In genomic region chr16:4330277-4330882, GRCh38 we compare ENCODE assay signal across 9 cellular contexts. TPM values are rescaled to one million over a fixed set of nuclear protein-coding genes. Genes with fewer than 3 reads are reported as not detected.
DNase-seq lines count a peak whose midpoint lies in the region; ATAC-seq, FAIRE-seq and TF ChIP-seq lines count a peak whose summit lies in the region.
"Had no signal": no experiment of that assay in that cellular context is flagged by ENCODE, and none has a peak within 500 bp of the region (broad histone marks: within the 10 kb centered on the region; RNA-seq: fewer than 3 reads in every experiment).

No MANE protein-coding gene starts in this region.

- no peak overlapping the region for H3K27ac ChIP-seq in pancreas
- no peak overlapping the region for H3K27ac ChIP-seq in vagina

- TF ChIP-seq POLR2A in vagina (IDR thresholded peaks at IDR 0.05) = no peak

- FAIRE-seq in D721Med (lab: Jason Lieb, UNC) (no peak), pancreas (lab: Jason Lieb, UNC) (no peak)

- 38 to 46% methylated on average over 15 of the region's 15 CpGs for WGBS in pancreas, 2 donors

- peaks cover 0 to 14% (median 6%) of the 10 kb centered on the region in 3 donors for H3K4me1 ChIP-seq in pancreas
- peaks cover 41% of the 10 kb centered on the region for H3K4me1 ChIP-seq in vagina

- peak; percentile 94 for DNase-seq in D721Med (ENCODE audit: insufficient read length, low spot score)
- DNase-seq in SKM-1 treated with dmso at 0.1 percent for 144 hours (lab: John Stamatoyannopoulos, UW; ENCODE audit: unreplicated experiment) = peak; percentile 46
- peak; percentile 73 for DNase-seq in activated naive CD4-positive, alpha-beta T cell treated with anti-CD3 and anti-CD28 coated beads, Interleukin-2, amount 50 U/mL, for 16 hours
- DNase-seq in germinal center (ENCODE audit: low spot score) = peak; percentile 80
- DNase-seq in pancreas = peak; percentile 69 to 96 (median 86)
- DNase-seq in vagina (ENCODE audit: extremely low spot score in 2 of 2) = no peak
- no peak for DNase-seq in NCI-H187 treated with DMSO at 0.1 percent for 48 hours (lab: John Stamatoyannopoulos, UW)

- H3K27me3 ChIP-seq in pancreas = no peaks in the 10 kb centered on the region
- H3K27me3 ChIP-seq in vagina = no peaks in the 10 kb centered on the region

- peak; percentile 63 for TF ChIP-seq CTCF in D721Med (IDR thresholded peaks at IDR 0.05; ENCODE audit: insufficient read depth, missing control alignments)
- peak; percentile 84 to 97 (median 92) for TF ChIP-seq CTCF in pancreas (IDR thresholded peaks at IDR 0.05)
- peak; percentile 94 to 98 (median 95) for TF ChIP-seq CTCF in vagina (IDR thresholded peaks at IDR 0.05)

- peak; percentile 52 for ATAC-seq in HG02798 (IDR thresholded peaks at IDR 0.05; ENCODE audit: poor library complexity, unreplicated experiment)
- peak; percentile 65 to 79 (median 76) for ATAC-seq in pancreas

- H3K4me3 ChIP-seq in pancreas (no peak overlapping the region), vagina (no peak overlapping the region)

- H3K36me3 ChIP-seq in pancreas = peaks cover 0 to 3% (median 0%) of the 10 kb centered on the region in 3 donors
- peaks cover 0 to 20% of the 10 kb centered on the region in 2 donors for H3K36me3 ChIP-seq in vagina

- intact Hi-C loops in pancreas (cut with DNase I) = loop anchor here in 2 of 3 donors (5.0 to 10.0 kb wide), 2 partner anchors 46 to 133 kb away; no protein-coding TSS in a partner anchor
- intact Hi-C loops in vagina (cut with DNase I) = loop anchor here (2.0 to 10.0 kb wide), 2 partner anchors 42 to 126 kb away; no protein-coding TSS in a partner anchor

- H3K9me3 ChIP-seq in pancreas (no peaks in the 10 kb centered on the region), vagina (no peaks in the 10 kb centered on the region)

RNA-seq across cellular contexts. Expression of gene GLIS2, which starts 14.5 kb away (rescaled TPM):
- total RNA-seq in pancreas (10 to 100 TPM in 4 of 6 donors, 1 to 10 TPM in 2; 5.5 to 14.9 (median 10.9) TPM), vagina (6.9 TPM)
- 10 to 100 TPM in 1 of 2 donors, 1 to 10 TPM in 1; 7.3 to 15.1 TPM for polyA plus RNA-seq in pancreas

RNA-seq across cellular contexts. Expression of gene PAM16, which starts 20.7 kb away (rescaled TPM):
- total RNA-seq in pancreas (10 to 100 TPM; 12.2 to 29.6 (median 22.7) TPM), vagina (76.1 TPM)
- 100 to 1,000 TPM in 1 of 2 donors, 10 to 100 TPM in 1; 69.6 to 106 TPM for polyA plus RNA-seq in pancreas

RNA-seq across cellular contexts. Expression of gene VASN, which starts 41.3 kb away (rescaled TPM):
- 10 to 100 TPM in 1 of 6 donors, 1 to 10 TPM in 5; 3.1 to 10.1 (median 7.9) TPM for total RNA-seq in pancreas
- 10 to 100 TPM in 1 of 2 donors, 1 to 10 TPM in 1; 9.0 to 14.8 TPM for polyA plus RNA-seq in pancreas
- total RNA-seq in vagina = 37.6 TPM
- total RNA-seq: T-helper 1 cell treated with Interleukin-12 subunit alpha and Interleukin-12 subunit beta and Interleukin-4 antibody, amounts not matched to agents 30 ng/mL and 1 ng/mL, for 36 hours had no signal

RNA-seq across cellular contexts. Expression of gene TFAP4, which starts 57.6 kb away (rescaled TPM):
- total RNA-seq in pancreas (10 to 100 TPM in 4 of 6 donors, 1 to 10 TPM in 2; 8.6 to 17.9 (median 12.9) TPM), vagina (6.9 TPM)
- polyA plus RNA-seq in pancreas = 10 to 100 TPM in 1 of 2 donors, 1 to 10 TPM in 1; 6.1 to 10.7 TPM

Comparison
In these comparisons a context has a peak if more than half of its experiments do, and no peak if none do; other contexts are left out.
1. DNase-seq: peak in D721Med (single experiment), SKM-1 treated with dmso at 0.1 percent for 144 hours (single experiment), activated naive CD4-positive, alpha-beta T cell treated with anti-CD3 and anti-CD28 coated beads, Interleukin-2, amount 50 U/mL, for 16 hours (single experiment), germinal center (single experiment) and pancreas (6 of 6); none in vagina (0 of 2) and NCI-H187 treated with DMSO at 0.1 percent for 48 hours (single experiment).
2. Peak in every context shown above with its lines, with median percentiles within 50 percentile points of each other: CTCF ChIP-seq.